Comparison of ENCODE assay signal across 1 cellular context in genomic region chr10:3852147-3852904, GRCh38.
TF ChIP-seq lines count a peak whose summit lies in the region.

No MANE protein-coding gene starts in this region.

TF ChIP-seq in HEK293, 187 proteins besides CTCF, POLR2A, EP300 and RAD21 (continued from another document):
- TF ChIP-seq INSM2 (tag by site-specific recombination; IDR thresholded peaks at IDR 0.05) (peak; percentile 89), ZNF350 (tag by site-specific recombination; IDR thresholded peaks at IDR 0.05) (no peak), ZNF747 (tag by site-specific recombination; IDR thresholded peaks at IDR 0.05) (no peak), ZNF514 (tag by site-specific recombination; IDR thresholded peaks at IDR 0.05) (no peak), ZNF202 (tag by site-specific recombination; IDR thresholded peaks at IDR 0.05; ENCODE audit: borderline replicate concordance) (no peak), PATZ1 (tag by site-specific recombination; IDR thresholded peaks at IDR 0.05) (no peak), ZNF132 (tag by site-specific recombination; IDR thresholded peaks at IDR 0.05; ENCODE audit: borderline replicate concordance) (no peak), SCRT1 (tag by site-specific recombination; IDR thresholded peaks at IDR 0.05; ENCODE audit: borderline replicate concordance) (no peak), KLF10 (tag by site-specific recombination; IDR thresholded peaks at IDR 0.05) (peak; percentile 75), ZSCAN16 (tag by site-specific recombination; IDR thresholded peaks at IDR 0.05) (no peak), ZNF521 (tag by site-specific recombination; IDR thresholded peaks at IDR 0.05) (no peak), IKZF3 (tag by site-specific recombination; IDR thresholded peaks at IDR 0.05) (peak; percentile 76), PRDM6 (tag by site-specific recombination; IDR thresholded peaks at IDR 0.05) (peak; percentile 92), ZNF2 (tag by site-specific recombination; IDR thresholded peaks at IDR 0.05) (no peak), ZNF837 (tag by site-specific recombination; IDR thresholded peaks at IDR 0.05) (no peak), OSR2 (tag by site-specific recombination; IDR thresholded peaks at IDR 0.05) (peak; percentile 99), ZNF830 (tag by site-specific recombination; IDR thresholded peaks at IDR 0.05; ENCODE audit: low read depth) (no peak), BCL11A (tag by site-specific recombination; IDR thresholded peaks at IDR 0.05; ENCODE audit: low read depth) (peak; percentile 83), ZNF19 (tag by site-specific recombination; IDR thresholded peaks at IDR 0.05; ENCODE audit: low read depth) (no peak), ZNF654 (tag by site-specific recombination; IDR thresholded peaks at IDR 0.05; ENCODE audit: low read depth) (peak; percentile 7; the same call in 1 of the 2 replicates), ZNF76 (tag by site-specific recombination; IDR thresholded peaks at IDR 0.05; ENCODE audit: borderline replicate concordance, low read depth) (0 out of 2 replicates have a peak, but pooled peaks have one; percentile 30), HOXC10 (CRISPR knock-in tag; IDR thresholded peaks at IDR 0.05) (no peak), YY2 (tag by site-specific recombination; IDR thresholded peaks at IDR 0.05) (no peak), ZNF274 (IDR thresholded peaks at IDR 0.05; ENCODE audit: low read length) (no peak), ZNF274 (tag by site-specific recombination; IDR thresholded peaks at IDR 0.05; ENCODE audit: borderline replicate concordance) (no peak), ZBTB21 (tag by site-specific recombination; IDR thresholded peaks at IDR 0.05) (peak; percentile 92), ZNF398 (tag by site-specific recombination; IDR thresholded peaks at IDR 0.05) (0 out of 2 replicates have a peak, but pooled peaks have one; percentile 34), TRIM28 (IDR thresholded peaks at IDR 0.05; ENCODE audit: borderline replicate concordance, low read length) (peak; percentile 92), ZNF341 (tag by site-specific recombination; IDR thresholded peaks at IDR 0.05; ENCODE audit: low read depth) (no peak), ZNF664 (tag by site-specific recombination; IDR thresholded peaks at IDR 0.05) (no peak; the same call in 1 of the 2 replicates), ZNF776 (tag by site-specific recombination; IDR thresholded peaks at IDR 0.05; ENCODE audit: borderline replicate concordance) (no peak), ZNF692 (tag by site-specific recombination; IDR thresholded peaks at IDR 0.05) (peak; percentile 55; the same call in 1 of the 2 replicates), RBAK (tag by site-specific recombination; IDR thresholded peaks at IDR 0.05) (no peak), ZNF416 (tag by site-specific recombination; IDR thresholded peaks at IDR 0.05) (no peak), ZBTB1 (tag by site-specific recombination; IDR thresholded peaks at IDR 0.05) (no peak; the same call in 1 of the 2 replicates), ZNF140 (tag by site-specific recombination; IDR thresholded peaks at IDR 0.05) (no peak), OVOL3 (tag by site-specific recombination; IDR thresholded peaks at IDR 0.05) (peak; percentile 30; the same call in 1 of the 2 replicates), ZBTB10 (tag by site-specific recombination; IDR thresholded peaks at IDR 0.05) (no peak), ZBTB7A (tag by site-specific recombination; IDR thresholded peaks at IDR 0.05; ENCODE audit: low read depth) (no peak), ZSCAN5A (tag by site-specific recombination; IDR thresholded peaks at IDR 0.05) (no peak), ZNF544 (tag by site-specific recombination; IDR thresholded peaks at IDR 0.05) (no peak), ZNF155 (tag by site-specific recombination; IDR thresholded peaks at IDR 0.05) (no peak), ZNF621 (tag by site-specific recombination; IDR thresholded peaks at IDR 0.05) (no peak), ZNF585B (tag by site-specific recombination; IDR thresholded peaks at IDR 0.05) (no peak), ZNF677 (tag by site-specific recombination; IDR thresholded peaks at IDR 0.05) (no peak), ZNF292 (tag by site-specific recombination; IDR thresholded peaks at IDR 0.05; ENCODE audit: borderline replicate concordance, low read depth) (no peak), MEIS1 (CRISPR knock-in tag; IDR thresholded peaks at IDR 0.05; ENCODE audit: borderline replicate concordance) (no peak), ZNF404 (tag by site-specific recombination; IDR thresholded peaks at IDR 0.05) (no peak), SP2 (tag by site-specific recombination; IDR thresholded peaks at IDR 0.05) (peak; percentile 1; the same call in 1 of the 2 replicates), ZSCAN4 (tag by site-specific recombination; IDR thresholded peaks at IDR 0.05) (no peak; the same call in 1 of the 2 replicates), ZNF423 (tag by site-specific recombination; IDR thresholded peaks at IDR 0.05) (no peak), WT1 (tag by site-specific recombination; IDR thresholded peaks at IDR 0.05) (peak; percentile 65)
